Comparison of ENCODE assay signal across 1 cellular context in the genomic region with DNA sequence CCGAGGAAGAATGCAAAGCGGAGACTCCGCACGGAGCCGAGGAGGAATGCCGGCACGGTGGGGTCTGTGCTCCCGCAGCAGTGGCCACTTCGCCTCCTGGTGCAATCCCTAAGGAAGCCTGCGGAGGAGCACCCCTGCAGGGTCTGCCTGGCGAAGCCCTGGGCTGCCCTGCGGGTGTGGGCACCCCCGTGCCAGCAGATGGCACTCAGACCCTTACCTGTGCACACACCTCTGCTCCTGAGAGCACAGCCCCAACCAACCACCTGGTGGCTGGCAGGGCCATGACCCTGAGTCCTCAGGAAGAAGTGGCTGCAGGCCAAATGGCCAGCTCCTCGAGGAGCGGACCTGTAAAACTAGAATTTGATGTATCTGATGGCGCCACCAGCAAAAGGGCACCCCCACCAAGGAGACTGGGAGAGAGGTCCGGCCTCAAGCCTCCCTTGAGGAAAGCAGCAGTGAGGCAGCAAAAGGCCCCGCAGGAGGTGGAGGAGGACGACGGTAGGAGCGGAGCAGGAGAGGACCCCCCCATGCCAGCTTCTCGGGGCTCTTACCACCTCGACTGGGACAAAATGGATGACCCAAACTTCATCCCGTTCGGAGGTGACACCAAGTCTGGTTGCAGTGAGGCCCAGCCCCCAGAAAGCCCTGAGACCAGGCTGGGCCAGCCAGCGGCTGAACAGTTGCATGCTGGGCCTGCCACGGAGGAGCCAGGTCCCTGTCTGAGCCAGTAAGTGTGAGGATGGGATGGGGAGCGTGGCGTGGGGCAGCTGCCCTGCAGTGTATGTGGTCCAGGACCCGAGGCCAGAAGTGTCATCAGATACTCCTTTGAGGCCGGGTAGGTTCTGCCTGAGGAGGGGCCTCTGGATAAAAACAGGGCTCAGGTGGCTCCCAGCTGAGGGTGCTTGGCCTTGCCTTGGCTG.
TF ChIP-seq lines count a peak whose summit lies in the region.

No MANE protein-coding gene starts in this region.

TF ChIP-seq in HepG2, 621 proteins besides CTCF, POLR2A, EP300 and RAD21:
- TF ChIP-seq FIP1L1 (IDR thresholded peaks at IDR 0.05; ENCODE audit: borderline replicate concordance, insufficient read depth, low read depth, low read length), result no peak
- TF ChIP-seq AGO2 (optimal IDR thresholded peaks at IDR 0.05; ENCODE audit: low read depth, low read length), result peak; percentile 42
- TF ChIP-seq, protein P1, sequence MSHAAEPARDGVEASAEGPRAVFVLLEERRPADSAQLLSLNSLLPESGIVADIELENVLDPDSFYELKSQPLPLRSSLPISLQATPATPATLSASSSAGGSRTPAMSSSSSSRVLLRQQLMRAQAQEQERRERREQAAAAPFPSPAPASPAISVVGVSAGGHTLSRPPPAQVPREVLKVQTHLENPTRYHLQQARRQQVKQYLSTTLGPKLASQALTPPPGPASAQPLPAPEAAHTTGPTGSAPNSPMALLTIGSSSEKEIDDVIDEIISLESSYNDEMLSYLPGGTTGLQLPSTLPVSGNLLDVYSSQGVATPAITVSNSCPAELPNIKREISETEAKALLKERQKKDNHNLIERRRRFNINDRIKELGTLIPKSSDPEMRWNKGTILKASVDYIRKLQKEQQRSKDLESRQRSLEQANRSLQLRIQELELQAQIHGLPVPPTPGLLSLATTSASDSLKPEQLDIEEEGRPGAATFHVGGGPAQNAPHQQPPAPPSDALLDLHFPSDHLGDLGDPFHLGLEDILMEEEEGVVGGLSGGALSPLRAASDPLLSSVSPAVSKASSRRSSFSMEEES (CRISPR knock-in tag; IDR thresholded peaks at IDR 0.05), result no peak
- TF ChIP-seq ZKSCAN8 (CRISPR knock-in tag; IDR thresholded peaks at IDR 0.05; ENCODE audit: borderline replicate concordance), result no peak
- no peak for TF ChIP-seq FOXK2 (IDR thresholded peaks at IDR 0.05)
- TF ChIP-seq TP53 (CRISPR knock-in tag; conservative IDR thresholded peaks at IDR 0.05), result no peak
- TF ChIP-seq, protein P2, sequence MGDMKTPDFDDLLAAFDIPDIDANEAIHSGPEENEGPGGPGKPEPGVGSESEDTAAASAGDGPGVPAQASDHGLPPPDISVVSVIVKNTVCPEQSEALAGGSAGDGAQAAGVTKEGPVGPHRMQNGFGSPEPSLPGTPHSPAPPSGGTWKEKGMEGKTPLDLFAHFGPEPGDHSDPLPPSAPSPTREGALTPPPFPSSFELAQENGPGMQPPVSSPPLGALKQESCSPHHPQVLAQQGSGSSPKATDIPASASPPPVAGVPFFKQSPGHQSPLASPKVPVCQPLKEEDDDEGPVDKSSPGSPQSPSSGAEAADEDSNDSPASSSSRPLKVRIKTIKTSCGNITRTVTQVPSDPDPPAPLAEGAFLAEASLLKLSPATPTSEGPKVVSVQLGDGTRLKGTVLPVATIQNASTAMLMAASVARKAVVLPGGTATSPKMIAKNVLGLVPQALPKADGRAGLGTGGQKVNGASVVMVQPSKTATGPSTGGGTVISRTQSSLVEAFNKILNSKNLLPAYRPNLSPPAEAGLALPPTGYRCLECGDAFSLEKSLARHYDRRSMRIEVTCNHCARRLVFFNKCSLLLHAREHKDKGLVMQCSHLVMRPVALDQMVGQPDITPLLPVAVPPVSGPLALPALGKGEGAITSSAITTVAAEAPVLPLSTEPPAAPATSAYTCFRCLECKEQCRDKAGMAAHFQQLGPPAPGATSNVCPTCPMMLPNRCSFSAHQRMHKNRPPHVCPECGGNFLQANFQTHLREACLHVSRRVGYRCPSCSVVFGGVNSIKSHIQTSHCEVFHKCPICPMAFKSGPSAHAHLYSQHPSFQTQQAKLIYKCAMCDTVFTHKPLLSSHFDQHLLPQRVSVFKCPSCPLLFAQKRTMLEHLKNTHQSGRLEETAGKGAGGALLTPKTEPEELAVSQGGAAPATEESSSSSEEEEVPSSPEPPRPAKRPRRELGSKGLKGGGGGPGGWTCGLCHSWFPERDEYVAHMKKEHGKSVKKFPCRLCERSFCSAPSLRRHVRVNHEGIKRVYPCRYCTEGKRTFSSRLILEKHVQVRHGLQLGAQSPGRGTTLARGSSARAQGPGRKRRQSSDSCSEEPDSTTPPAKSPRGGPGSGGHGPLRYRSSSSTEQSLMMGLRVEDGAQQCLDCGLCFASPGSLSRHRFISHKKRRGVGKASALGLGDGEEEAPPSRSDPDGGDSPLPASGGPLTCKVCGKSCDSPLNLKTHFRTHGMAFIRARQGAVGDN (CRISPR knock-in tag; IDR thresholded peaks at IDR 0.05), result no peak
- no peak for TF ChIP-seq ZNF205 (CRISPR knock-in tag; IDR thresholded peaks at IDR 0.05)
- TF ChIP-seq ZC3H4 (CRISPR knock-in tag; IDR thresholded peaks at IDR 0.05; ENCODE audit: borderline replicate concordance), result no peak
- 0 out of 2 replicates have a peak, but pooled peaks have one; percentile 62 for TF ChIP-seq HNRNPL (IDR thresholded peaks at IDR 0.05; ENCODE audit: low read depth, low read length)
- no peak for TF ChIP-seq FOSL1 (CRISPR knock-in tag; IDR thresholded peaks at IDR 0.05; ENCODE audit: borderline replicate concordance)
- no peak for TF ChIP-seq RFXAP (CRISPR knock-in tag; IDR thresholded peaks at IDR 0.05; ENCODE audit: borderline replicate concordance)
- no peak for TF ChIP-seq AKAP8 (CRISPR knock-in tag; IDR thresholded peaks at IDR 0.05)
- no peak for TF ChIP-seq ZNF674 (CRISPR knock-in tag; IDR thresholded peaks at IDR 0.05; ENCODE audit: low read depth)
- no peak for TF ChIP-seq ZNF891 (CRISPR knock-in tag; IDR thresholded peaks at IDR 0.05)
- TF ChIP-seq, protein P3, sequence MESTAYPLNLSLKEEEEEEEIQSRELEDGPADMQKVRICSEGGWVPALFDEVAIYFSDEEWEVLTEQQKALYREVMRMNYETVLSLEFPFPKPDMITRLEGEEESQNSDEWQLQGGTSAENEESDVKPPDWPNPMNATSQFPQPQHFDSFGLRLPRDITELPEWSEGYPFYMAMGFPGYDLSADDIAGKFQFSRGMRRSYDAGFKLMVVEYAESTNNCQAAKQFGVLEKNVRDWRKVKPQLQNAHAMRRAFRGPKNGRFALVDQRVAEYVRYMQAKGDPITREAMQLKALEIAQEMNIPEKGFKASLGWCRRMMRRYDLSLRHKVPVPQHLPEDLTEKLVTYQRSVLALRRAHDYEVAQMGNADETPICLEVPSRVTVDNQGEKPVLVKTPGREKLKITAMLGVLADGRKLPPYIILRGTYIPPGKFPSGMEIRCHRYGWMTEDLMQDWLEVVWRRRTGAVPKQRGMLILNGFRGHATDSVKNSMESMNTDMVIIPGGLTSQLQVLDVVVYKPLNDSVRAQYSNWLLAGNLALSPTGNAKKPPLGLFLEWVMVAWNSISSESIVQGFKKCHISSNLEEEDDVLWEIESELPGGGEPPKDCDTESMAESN (CRISPR knock-in tag; conservative IDR thresholded peaks at IDR 0.05), result no peak
